In the genomic region with DNA sequence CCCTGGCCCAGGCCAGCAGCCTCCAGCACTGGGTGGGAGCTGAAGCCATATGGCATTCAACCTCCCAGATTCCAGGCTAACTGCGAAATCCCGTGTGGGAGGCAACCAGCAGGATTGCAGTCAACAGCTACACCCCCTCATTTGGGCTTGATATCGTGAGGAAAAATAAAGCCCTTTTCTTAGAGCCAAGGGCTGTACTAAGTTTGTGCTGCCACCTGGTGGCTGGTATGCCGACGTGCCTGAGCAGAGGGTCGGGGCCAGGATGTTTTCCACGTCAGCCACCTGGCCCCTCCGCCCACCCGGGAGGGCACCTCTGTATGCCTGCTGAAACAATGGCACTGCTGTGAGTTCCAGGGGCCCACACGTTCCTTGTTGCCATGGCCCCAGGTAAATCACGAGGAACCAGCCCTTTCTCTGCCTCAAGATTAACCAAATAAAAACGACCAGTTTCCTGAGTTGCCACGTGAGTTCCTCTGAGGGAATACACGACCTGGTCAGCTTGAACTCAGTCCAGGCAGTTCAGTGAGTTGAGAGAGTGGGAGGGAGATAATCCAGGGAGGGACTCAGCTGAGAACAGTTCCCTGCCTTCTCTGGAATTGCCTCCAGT, we compare ENCODE assay signal across 8 cellular contexts.
DNase-seq lines count a peak whose midpoint lies in the region; ATAC-seq and TF ChIP-seq lines count a peak whose summit lies in the region.

No MANE protein-coding gene starts in this region.

- no peaks in the 10 kb centered on the region for H3K9me2 ChIP-seq in OCI-LY1 (ENCODE audit: low read depth, low read length)

- H3F3A ChIP-seq in OCI-LY1 (ENCODE audit: insufficient read depth, low read length): no peaks in the 10 kb centered on the region

- no peak overlapping the region for H3K27ac ChIP-seq in OCI-LY1 (ENCODE audit: low read depth, low read length, poor library complexity, severe bottlenecking)

- no peak overlapping the region for H2AFZ ChIP-seq in OCI-LY1 (ENCODE audit: low read length)

- H3K4me3 ChIP-seq in AG04449 (ENCODE audit: low read depth, low read length) (no peak overlapping the region), OCI-LY1 (ENCODE audit: low read depth, low read length, poor library complexity, severe bottlenecking) (no peak overlapping the region)

- H3K36me3 Mint-ChIP-seq in nephron progenitor cell (ENCODE audit: low read depth): peaks cover 79% of the 10 kb centered on the region

- H3K27me3 Mint-ChIP-seq in nephron progenitor cell (ENCODE audit: low read depth, poor library complexity): no peaks in the 10 kb centered on the region

- H3K9me3 ChIP-seq in OCI-LY1 (ENCODE audit: low read length): no peaks in the 10 kb centered on the region

- TF ChIP-seq CTCF in AG04449 (IDR thresholded peaks at IDR 0.05; ENCODE audit: insufficient read depth, low read length, missing control alignments): peak; percentile 78
- peak; percentile 77 for TF ChIP-seq CTCF in OCI-LY1 (IDR thresholded peaks at IDR 0.05; ENCODE audit: low read length)
- TF ChIP-seq CTCF in nephron progenitor cell (IDR thresholded peaks at IDR 0.05): peak; percentile 85

- H3K27ac Mint-ChIP-seq in nephron progenitor cell: peak overlapping the region; percentile 71

- H3K9me3 Mint-ChIP-seq in nephron progenitor cell: no peaks in the 10 kb centered on the region

- H4K20me1 ChIP-seq in OCI-LY1 (ENCODE audit: insufficient read depth, low read length): no peaks in the 10 kb centered on the region

- H3K4me1 ChIP-seq in OCI-LY1 (ENCODE audit: insufficient read depth, low read length, severe bottlenecking): no peaks in the 10 kb centered on the region

- CTCF ChIA-PET in AG04449 (lab: Yijun Ruan, JAX): interaction anchor here (0.8 to 3.6 kb wide), 13 partner anchors 8 to 154 kb away, joined by 3 to 21 read pairs (median 7); a partner anchor contains a TSS

- H3K4me1 Mint-ChIP-seq in nephron progenitor cell: peaks cover 35% of the 10 kb centered on the region

- no peak overlapping the region for H3K9ac ChIP-seq in OCI-LY1 (ENCODE audit: low read length)

- H3K79me2 ChIP-seq in OCI-LY1 (ENCODE audit: insufficient read depth, low read length): no peaks in the 10 kb centered on the region

- no peaks in the 10 kb centered on the region for H3K27me3 ChIP-seq in OCI-LY1 (ENCODE audit: insufficient read depth, low read length)

- H3K4me3 Mint-ChIP-seq in nephron progenitor cell: no peak overlapping the region

- no peak for DNase-seq in AG04449 (ENCODE audit: low read depth, low spot score)
- peak; percentile 51 for DNase-seq in GM19238 (ENCODE audit: insufficient read length, low spot score)
- DNase-seq in activated T-cell treated with anti-CD3 and anti-CD28 coated beads, Interleukin-2, amount 50 U/mL, for 48 hours: peak; percentile 75 to 78
- peak; percentile 68 for DNase-seq in fibroblast of peridontal ligament (ENCODE audit: extremely low read depth)
- DNase-seq in nephron progenitor cell: peak; percentile 87
- DNase-seq in stimulated activated naive CD8-positive, alpha-beta T cell treated with anti-CD3 and anti-CD28 coated beads, Interleukin-15, Interleukin-2, amounts not matched to agents 100 U/mL and 50 U/mL, for 24 hours: peak; percentile 75

- peak; percentile 77 for ATAC-seq in stimulated activated naive CD8-positive, alpha-beta T cell treated with anti-CD3 and anti-CD28 coated beads, Interleukin-15, Interleukin-2, amounts not matched to agents 100 U/mL and 50 U/mL, for 24 hours
- ATAC-seq in GM21619 (IDR thresholded peaks at IDR 0.05; ENCODE audit: unreplicated experiment): no peak

- no peak overlapping the region for H3K4me2 ChIP-seq in OCI-LY1 (ENCODE audit: low read length)

- POLR2A ChIA-PET in AG04449 (lab: Yijun Ruan, JAX): no interaction called here

- no peaks in the 10 kb centered on the region for H3K36me3 ChIP-seq in OCI-LY1 (ENCODE audit: insufficient read depth, low read length)
